1 cellular context compared by ENCODE assay signal in genomic region chr17:81927653-81928496, GRCh38.
TF ChIP-seq lines count a peak whose summit lies in the region.

TSS of gene MAFG (minus strand) at chr17:81927735. CDS start at chr17:81923185, 4,550 bp downstream.

TF ChIP-seq in HepG2, 621 proteins besides CTCF, POLR2A, EP300 and RAD21 (continued from another document and continues in another):
- TF ChIP-seq, protein P1, sequence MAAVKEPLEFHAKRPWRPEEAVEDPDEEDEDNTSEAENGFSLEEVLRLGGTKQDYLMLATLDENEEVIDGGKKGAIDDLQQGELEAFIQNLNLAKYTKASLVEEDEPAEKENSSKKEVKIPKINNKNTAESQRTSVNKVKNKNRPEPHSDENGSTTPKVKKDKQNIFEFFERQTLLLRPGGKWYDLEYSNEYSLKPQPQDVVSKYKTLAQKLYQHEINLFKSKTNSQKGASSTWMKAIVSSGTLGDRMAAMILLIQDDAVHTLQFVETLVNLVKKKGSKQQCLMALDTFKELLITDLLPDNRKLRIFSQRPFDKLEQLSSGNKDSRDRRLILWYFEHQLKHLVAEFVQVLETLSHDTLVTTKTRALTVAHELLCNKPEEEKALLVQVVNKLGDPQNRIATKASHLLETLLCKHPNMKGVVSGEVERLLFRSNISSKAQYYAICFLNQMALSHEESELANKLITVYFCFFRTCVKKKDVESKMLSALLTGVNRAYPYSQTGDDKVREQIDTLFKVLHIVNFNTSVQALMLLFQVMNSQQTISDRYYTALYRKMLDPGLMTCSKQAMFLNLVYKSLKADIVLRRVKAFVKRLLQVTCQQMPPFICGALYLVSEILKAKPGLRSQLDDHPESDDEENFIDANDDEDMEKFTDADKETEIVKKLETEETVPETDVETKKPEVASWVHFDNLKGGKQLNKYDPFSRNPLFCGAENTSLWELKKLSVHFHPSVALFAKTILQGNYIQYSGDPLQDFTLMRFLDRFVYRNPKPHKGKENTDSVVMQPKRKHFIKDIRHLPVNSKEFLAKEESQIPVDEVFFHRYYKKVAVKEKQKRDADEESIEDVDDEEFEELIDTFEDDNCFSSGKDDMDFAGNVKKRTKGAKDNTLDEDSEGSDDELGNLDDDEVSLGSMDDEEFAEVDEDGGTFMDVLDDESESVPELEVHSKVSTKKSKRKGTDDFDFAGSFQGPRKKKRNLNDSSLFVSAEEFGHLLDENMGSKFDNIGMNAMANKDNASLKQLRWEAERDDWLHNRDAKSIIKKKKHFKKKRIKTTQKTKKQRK (IDR thresholded peaks at IDR 0.05; ENCODE audit: low read length) = no peak
- TF ChIP-seq ZNF652 (CRISPR knock-in tag; IDR thresholded peaks at IDR 0.05; ENCODE audit: borderline replicate concordance, low read depth) (no peak), ZNF746 (CRISPR knock-in tag; IDR thresholded peaks at IDR 0.05) (no peak; the same call in 1 of the 2 replicates), TBX3 (IDR thresholded peaks at IDR 0.05; ENCODE audit: borderline replicate concordance) (no peak), ZKSCAN5 (CRISPR knock-in tag; IDR thresholded peaks at IDR 0.05) (no peak), SRY (CRISPR knock-in tag; IDR thresholded peaks at IDR 0.05) (peak; percentile 70; the same call in 1 of the 2 replicates), TEAD2 (CRISPR knock-in tag; IDR thresholded peaks at IDR 0.05) (0 out of 2 replicates have a peak, but pooled peaks have one; percentile 59), ZFP36L1 (CRISPR knock-in tag; IDR thresholded peaks at IDR 0.05) (no peak), POLR2AphosphoS2 (IDR thresholded peaks at IDR 0.05; ENCODE audit: low read depth, low read length) (no peak), BRCA1 (CRISPR knock-in tag; IDR thresholded peaks at IDR 0.05) (peak; percentile 57; the same call in 1 of the 2 replicates), PRMT3 (CRISPR knock-in tag; IDR thresholded peaks at IDR 0.05; ENCODE audit: borderline replicate concordance, low read depth) (peak; percentile 77; the same call in 1 of the 2 replicates), NFRKB (IDR thresholded peaks at IDR 0.05) (no peak), ATM (IDR thresholded peaks at IDR 0.05; ENCODE audit: borderline replicate concordance) (no peak), ARNT2 (CRISPR knock-in tag; IDR thresholded peaks at IDR 0.05; ENCODE audit: low read depth) (peak; percentile 94), FOXP1 (IDR thresholded peaks at IDR 0.05) (no peak), FOXP1 (CRISPR knock-in tag; IDR thresholded peaks at IDR 0.05) (no peak), ZNF549 (CRISPR knock-in tag; IDR thresholded peaks at IDR 0.05) (no peak), ZNF691 (CRISPR knock-in tag; IDR thresholded peaks at IDR 0.05; ENCODE audit: borderline replicate concordance, low read depth) (peak; percentile 89), RBM39 (IDR thresholded peaks at IDR 0.05; ENCODE audit: low read depth, low read length, poor library complexity, severe bottlenecking) (peak; percentile 96), ZFX (CRISPR knock-in tag; IDR thresholded peaks at IDR 0.05; ENCODE audit: low read depth) (peak; percentile 92), MLX (CRISPR knock-in tag; IDR thresholded peaks at IDR 0.05) (peak; percentile 73), ZNF720 (CRISPR knock-in tag; IDR thresholded peaks at IDR 0.05) (no peak), DR1 (CRISPR knock-in tag; IDR thresholded peaks at IDR 0.05) (peak; percentile 76; the same call in 1 of the 2 replicates), MXI1 (IDR thresholded peaks at IDR 0.05; ENCODE audit: borderline replicate concordance, low read depth, low read length) (peak; percentile 94), MYNN (CRISPR knock-in tag; IDR thresholded peaks at IDR 0.05; ENCODE audit: low read depth) (0 out of 2 replicates have a peak, but pooled peaks have one; percentile 7), ZNF383 (CRISPR knock-in tag; IDR thresholded peaks at IDR 0.05; ENCODE audit: borderline replicate concordance) (peak; percentile 89; the same call in 1 of the 2 replicates), ZHX1 (CRISPR knock-in tag; IDR thresholded peaks at IDR 0.05; ENCODE audit: low read depth) (no peak), SMC3 (IDR thresholded peaks at IDR 0.05; ENCODE audit: low read length) (no peak), MTA1 (CRISPR knock-in tag; IDR thresholded peaks at IDR 0.05; ENCODE audit: borderline replicate concordance) (peak; percentile 84; the same call in 1 of the 2 replicates), KMT2A (CRISPR knock-in tag; IDR thresholded peaks at IDR 0.05) (peak; percentile 52; the same call in 1 of the 2 replicates), MYC (CRISPR knock-in tag; IDR thresholded peaks at IDR 0.05; ENCODE audit: borderline replicate concordance) (peak; percentile 77), RFX1 (IDR thresholded peaks at IDR 0.05) (peak; percentile 95), XBP1 (CRISPR knock-in tag; IDR thresholded peaks at IDR 0.05) (peak; percentile 19; the same call in 1 of the 2 replicates), IKZF1 (IDR thresholded peaks at IDR 0.05) (no peak), AGO2 (optimal IDR thresholded peaks at IDR 0.05; ENCODE audit: low read depth, low read length) (peak; percentile 91), ZNF639 (CRISPR knock-in tag; conservative IDR thresholded peaks at IDR 0.05) (peak; percentile 75), FOSL2 (CRISPR knock-in tag; IDR thresholded peaks at IDR 0.05) (0 out of 2 replicates have a peak, but pooled peaks have one; percentile 16), NFIB (CRISPR knock-in tag; IDR thresholded peaks at IDR 0.05; ENCODE audit: borderline replicate concordance) (no peak), IRX3 (CRISPR knock-in tag; IDR thresholded peaks at IDR 0.05; ENCODE audit: borderline replicate concordance, low read depth) (no peak), KLF13 (CRISPR knock-in tag; IDR thresholded peaks at IDR 0.05) (0 out of 2 replicates have a peak, but pooled peaks have one; percentile 19), PHF21A (CRISPR knock-in tag; IDR thresholded peaks at IDR 0.05) (peak; percentile 63), KLF15 (CRISPR knock-in tag; IDR thresholded peaks at IDR 0.05; ENCODE audit: borderline replicate concordance) (peak; percentile 69), ZNF121 (CRISPR knock-in tag; IDR thresholded peaks at IDR 0.05) (no peak), NFE2L1 (CRISPR knock-in tag; IDR thresholded peaks at IDR 0.05; ENCODE audit: borderline replicate concordance) (no peak), ADNP (CRISPR knock-in tag; IDR thresholded peaks at IDR 0.05) (peak; percentile 54), THAP11 (CRISPR knock-in tag; IDR thresholded peaks at IDR 0.05) (peak; percentile 42)
- TF ChIP-seq, protein P2, sequence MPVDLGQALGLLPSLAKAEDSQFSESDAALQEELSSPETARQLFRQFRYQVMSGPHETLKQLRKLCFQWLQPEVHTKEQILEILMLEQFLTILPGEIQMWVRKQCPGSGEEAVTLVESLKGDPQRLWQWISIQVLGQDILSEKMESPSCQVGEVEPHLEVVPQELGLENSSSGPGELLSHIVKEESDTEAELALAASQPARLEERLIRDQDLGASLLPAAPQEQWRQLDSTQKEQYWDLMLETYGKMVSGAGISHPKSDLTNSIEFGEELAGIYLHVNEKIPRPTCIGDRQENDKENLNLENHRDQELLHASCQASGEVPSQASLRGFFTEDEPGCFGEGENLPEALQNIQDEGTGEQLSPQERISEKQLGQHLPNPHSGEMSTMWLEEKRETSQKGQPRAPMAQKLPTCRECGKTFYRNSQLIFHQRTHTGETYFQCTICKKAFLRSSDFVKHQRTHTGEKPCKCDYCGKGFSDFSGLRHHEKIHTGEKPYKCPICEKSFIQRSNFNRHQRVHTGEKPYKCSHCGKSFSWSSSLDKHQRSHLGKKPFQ (CRISPR knock-in tag; IDR thresholded peaks at IDR 0.05; ENCODE audit: insufficient replicate concordance) = no peak
- TF ChIP-seq, protein P3, sequence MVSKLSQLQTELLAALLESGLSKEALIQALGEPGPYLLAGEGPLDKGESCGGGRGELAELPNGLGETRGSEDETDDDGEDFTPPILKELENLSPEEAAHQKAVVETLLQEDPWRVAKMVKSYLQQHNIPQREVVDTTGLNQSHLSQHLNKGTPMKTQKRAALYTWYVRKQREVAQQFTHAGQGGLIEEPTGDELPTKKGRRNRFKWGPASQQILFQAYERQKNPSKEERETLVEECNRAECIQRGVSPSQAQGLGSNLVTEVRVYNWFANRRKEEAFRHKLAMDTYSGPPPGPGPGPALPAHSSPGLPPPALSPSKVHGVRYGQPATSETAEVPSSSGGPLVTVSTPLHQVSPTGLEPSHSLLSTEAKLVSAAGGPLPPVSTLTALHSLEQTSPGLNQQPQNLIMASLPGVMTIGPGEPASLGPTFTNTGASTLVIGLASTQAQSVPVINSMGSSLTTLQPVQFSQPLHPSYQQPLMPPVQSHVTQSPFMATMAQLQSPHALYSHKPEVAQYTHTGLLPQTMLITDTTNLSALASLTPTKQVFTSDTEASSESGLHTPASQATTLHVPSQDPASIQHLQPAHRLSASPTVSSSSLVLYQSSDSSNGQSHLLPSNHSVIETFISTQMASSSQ (IDR thresholded peaks at IDR 0.05; ENCODE audit: low read depth) = no peak
- TF ChIP-seq, protein P3 (CRISPR knock-in tag; IDR thresholded peaks at IDR 0.05; ENCODE audit: borderline replicate concordance) = no peak; the same call in 1 of the 2 replicates
- TF ChIP-seq, protein P4, sequence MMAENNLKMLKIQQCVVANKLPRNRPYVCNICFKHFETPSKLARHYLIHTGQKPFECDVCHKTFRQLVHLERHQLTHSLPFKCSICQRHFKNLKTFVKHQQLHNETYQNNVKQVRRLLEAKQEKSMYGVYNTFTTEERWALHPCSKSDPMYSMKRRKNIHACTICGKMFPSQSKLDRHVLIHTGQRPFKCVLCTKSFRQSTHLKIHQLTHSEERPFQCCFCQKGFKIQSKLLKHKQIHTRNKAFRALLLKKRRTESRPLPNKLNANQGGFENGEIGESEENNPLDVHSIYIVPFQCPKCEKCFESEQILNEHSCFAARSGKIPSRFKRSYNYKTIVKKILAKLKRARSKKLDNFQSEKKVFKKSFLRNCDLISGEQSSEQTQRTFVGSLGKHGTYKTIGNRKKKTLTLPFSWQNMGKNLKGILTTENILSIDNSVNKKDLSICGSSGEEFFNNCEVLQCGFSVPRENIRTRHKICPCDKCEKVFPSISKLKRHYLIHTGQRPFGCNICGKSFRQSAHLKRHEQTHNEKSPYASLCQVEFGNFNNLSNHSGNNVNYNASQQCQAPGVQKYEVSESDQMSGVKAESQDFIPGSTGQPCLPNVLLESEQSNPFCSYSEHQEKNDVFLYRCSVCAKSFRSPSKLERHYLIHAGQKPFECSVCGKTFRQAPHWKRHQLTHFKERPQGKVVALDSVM (CRISPR knock-in tag; IDR thresholded peaks at IDR 0.05) = peak; percentile 15; the same call in 1 of the 2 replicates
- TF ChIP-seq, protein P5, sequence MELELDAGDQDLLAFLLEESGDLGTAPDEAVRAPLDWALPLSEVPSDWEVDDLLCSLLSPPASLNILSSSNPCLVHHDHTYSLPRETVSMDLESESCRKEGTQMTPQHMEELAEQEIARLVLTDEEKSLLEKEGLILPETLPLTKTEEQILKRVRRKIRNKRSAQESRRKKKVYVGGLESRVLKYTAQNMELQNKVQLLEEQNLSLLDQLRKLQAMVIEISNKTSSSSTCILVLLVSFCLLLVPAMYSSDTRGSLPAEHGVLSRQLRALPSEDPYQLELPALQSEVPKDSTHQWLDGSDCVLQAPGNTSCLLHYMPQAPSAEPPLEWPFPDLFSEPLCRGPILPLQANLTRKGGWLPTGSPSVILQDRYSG (CRISPR knock-in tag; IDR thresholded peaks at IDR 0.05) = peak; percentile 93; the same call in 1 of the 2 replicates
